1 cellular context compared by ENCODE assay signal in genomic region chr17:46224864-46225263, GRCh38.
TF ChIP-seq lines count a peak whose summit lies in the region.

No MANE protein-coding gene starts in this region.

TF ChIP-seq in H1, 55 proteins besides CTCF, POLR2A, EP300 and RAD21:
- TF ChIP-seq PHF8 (conservative IDR thresholded peaks at IDR 0.05; ENCODE audit: low read depth, low read length), result peak; percentile 32; the same call in 1 of the 2 replicates
